In genomic region chr6:40556881-40557280, GRCh38 we compare ENCODE assay signal across 33 cellular contexts. TPM values are rescaled to one million over a fixed set of nuclear protein-coding genes. Genes with fewer than 3 reads are reported as not detected.
"Had no signal": no experiment of that assay in that cellular context is flagged by ENCODE, and none has a peak within 500 bp of the region (broad histone marks: within the 10 kb centered on the region; RNA-seq: fewer than 3 reads in every experiment).

No MANE protein-coding gene starts in this region.

- H3K4me1 ChIP-seq: esophagus muscularis mucosa, foreskin keratinocyte, gastrocnemius medialis, heart left ventricle had no signal

- H3K4me3 Mint-ChIP-seq: activated CD4-positive, alpha-beta memory T cell treated with anti-CD3 and anti-CD28 coated beads, Interleukin-2, amount 10 ng/mL, durations not matched to agents 7 days and 5 days; activated CD4-positive, alpha-beta T cell treated with anti-CD3 and anti-CD28 coated beads, Interleukin-2, amount 10 ng/mL, durations not matched to agents 7 days and 5 days; activated naive CD8-positive, alpha-beta T cell; activated T-cell treated with anti-CD3 and anti-CD28 coated beads, Interleukin-2, amount 50 U/mL, for 24 hours; activated T-cell treated with anti-CD3 and anti-CD28 coated beads, Interleukin-2, amount 50 U/mL, for 72 hours; effector memory CD8-positive, alpha-beta T cell; T-helper 17 cell; T-helper 2 cell treated with Interferon-gamma antibody and Interleukin-4, amounts not matched to agents 5 μg/mL and 100 μg/mL, for 36 hours had no signal

- H3K9me3 Mint-ChIP-seq: activated CD4-positive, alpha-beta memory T cell treated with anti-CD3 and anti-CD28 coated beads, Interleukin-2, amount 10 ng/mL, durations not matched to agents 7 days and 5 days; activated CD4-positive, alpha-beta T cell treated with anti-CD3 and anti-CD28 coated beads, Interleukin-2, amount 10 ng/mL, durations not matched to agents 7 days and 5 days; activated T-cell treated with anti-CD3 and anti-CD28 coated beads, Interleukin-2, amount 50 U/mL, for 24 hours; activated T-cell treated with anti-CD3 and anti-CD28 coated beads, Interleukin-2, amount 50 U/mL, for 72 hours; effector memory CD8-positive, alpha-beta T cell; T-helper 2 cell treated with Interferon-gamma antibody and Interleukin-4, amounts not matched to agents 5 μg/mL and 100 μg/mL, for 36 hours had no signal

- H3K9me3 ChIP-seq: esophagus muscularis mucosa, gastrocnemius medialis, heart left ventricle had no signal

- H3K27me3 Mint-ChIP-seq: activated CD4-positive, alpha-beta T cell treated with anti-CD3 and anti-CD28 coated beads, Interleukin-2, amount 10 ng/mL, durations not matched to agents 7 days and 5 days; activated T-cell treated with anti-CD3 and anti-CD28 coated beads, Interleukin-2, amount 50 U/mL, for 24 hours had no signal

- ATAC-seq: activated T-cell treated with anti-CD3 and anti-CD28 coated beads, Interleukin-2, amount 50 U/mL, for 72 hours; effector memory CD8-positive, alpha-beta T cell; foreskin keratinocyte; gastrocnemius medialis; heart left ventricle; T-helper 17 cell had no signal

- H3K4me1 Mint-ChIP-seq: activated CD4-positive, alpha-beta memory T cell treated with anti-CD3 and anti-CD28 coated beads, Interleukin-2, amount 10 ng/mL, durations not matched to agents 7 days and 5 days; activated CD4-positive, alpha-beta T cell treated with anti-CD3 and anti-CD28 coated beads, Interleukin-2, amount 10 ng/mL, durations not matched to agents 7 days and 5 days; T-helper 17 cell had no signal

- H3K36me3 ChIP-seq: brain microvascular endothelial cell, esophagus muscularis mucosa, gastrocnemius medialis, heart left ventricle had no signal

- H3K27ac ChIP-seq: brain microvascular endothelial cell, esophagus muscularis mucosa, foreskin keratinocyte, gastrocnemius medialis, heart left ventricle had no signal

- H3K27me3 ChIP-seq: brain microvascular endothelial cell, esophagus muscularis mucosa, gastrocnemius medialis had no signal

- H3K27ac Mint-ChIP-seq: activated CD4-positive, alpha-beta memory T cell treated with anti-CD3 and anti-CD28 coated beads, Interleukin-2, amount 10 ng/mL, durations not matched to agents 7 days and 5 days; activated CD4-positive, alpha-beta T cell treated with anti-CD3 and anti-CD28 coated beads, Interleukin-2, amount 10 ng/mL, durations not matched to agents 7 days and 5 days; activated naive CD8-positive, alpha-beta T cell; activated T-cell treated with anti-CD3 and anti-CD28 coated beads, Interleukin-2, amount 50 U/mL, for 24 hours; activated T-cell treated with anti-CD3 and anti-CD28 coated beads, Interleukin-2, amount 50 U/mL, for 72 hours; T-helper 17 cell; T-helper 2 cell treated with Interferon-gamma antibody and Interleukin-4, amounts not matched to agents 5 μg/mL and 100 μg/mL, for 36 hours had no signal

- DNase-seq: activated CD4-positive, alpha-beta memory T cell treated with anti-CD3 and anti-CD28 coated beads, Interleukin-2, amount 10 ng/mL, durations not matched to agents 7 days and 5 days; activated CD4-positive, alpha-beta T cell treated with anti-CD3 and anti-CD28 coated beads for 1 hour; activated CD4-positive, alpha-beta T cell treated with anti-CD3 and anti-CD28 coated beads for 4 hours; activated CD4-positive, alpha-beta T cell treated with anti-CD3 and anti-CD28 coated beads, Interleukin-2, amount 10 ng/mL, durations not matched to agents 7 days and 5 days; activated CD4-positive, alpha-beta T cell treated with anti-CD3 and anti-CD28 coated beads, Interleukin-2, amount 50 U/mL, for 4 hours; activated CD4-positive, CD25-positive, alpha-beta regulatory T cell; activated CD8-positive, alpha-beta memory T cell treated with anti-CD3 and anti-CD28 coated beads, Interleukin-2, amount 50 U/mL, for 48 hours; activated gamma-delta T cell; activated naive CD4-positive, alpha-beta T cell; activated naive CD4-positive, alpha-beta T cell treated with anti-CD3 and anti-CD28 coated beads, Interleukin-2, amount 50 U/mL, for 16 hours; activated T-cell treated with anti-CD3 and anti-CD28 coated beads for 4 hours; activated T-cell treated with anti-CD3 and anti-CD28 coated beads, Interleukin-2, amount 50 U/mL, for 24 hours; activated T-cell treated with anti-CD3 and anti-CD28 coated beads, Interleukin-2, amount 50 U/mL, for 72 hours; amniotic stem cell; anterior cingulate cortex; brain microvascular endothelial cell; caudate nucleus; cortex of kidney; dermis blood vessel endothelial cell; effector CD4-positive, alpha-beta T cell; effector memory CD8-positive, alpha-beta T cell; erythroblast; foreskin keratinocyte; gastrocnemius medialis; glutamatergic neuron; heart left ventricle; T-helper 1 cell; T-helper 17 cell; T1000 had no signal

- H3K4me3 ChIP-seq: esophagus muscularis mucosa, gastrocnemius medialis, heart left ventricle had no signal

- H3K36me3 Mint-ChIP-seq: activated naive CD8-positive, alpha-beta T cell had no signal

RNA-seq across cellular contexts. Expression of gene LRFN2, which starts 30.3 kb away (rescaled TPM):
- total RNA-seq: bronchial epithelial cell, dermis blood vessel endothelial cell, foreskin keratinocyte, gastrocnemius medialis, heart left ventricle had no signal
